10 cellular contexts compared by ENCODE assay signal in genomic region chr5:132445930-132446329, GRCh38. TPM values are rescaled to one million over a fixed set of nuclear protein-coding genes. Genes with fewer than 3 reads are reported as not detected.
A peak's percentile ranks its signal among the peaks of the same experiment; 100 is the strongest.
DNase-seq lines count a peak whose midpoint lies in the region; ATAC-seq, FAIRE-seq and TF ChIP-seq lines count a peak whose summit lies in the region.
"Had no signal": no experiment of that assay in that cellular context is flagged by ENCODE, and none has a peak within 500 bp of the region (broad histone marks: within the 10 kb centered on the region; RNA-seq: fewer than 3 reads in every experiment).

No MANE protein-coding gene starts in this region.

- H3K9me3 ChIP-seq in DND-41 (ENCODE audit: insufficient read depth, low read length, severe bottlenecking) (no peaks in the 10 kb centered on the region), right cardiac atrium (ENCODE audit: control insufficient read depth, low read length) (no peaks in the 10 kb centered on the region), gastrocnemius medialis (no peaks in the 10 kb centered on the region)

- FAIRE-seq in D721Med (lab: Jason Lieb, UNC) (no peak), GM19239 (lab: Jason Lieb, UNC) (no peak)

- ATAC-seq in DND-41 (ENCODE audit: insufficient read depth, low read depth) (no peak), right cardiac atrium (peak; percentile 6 to 50), gastrocnemius medialis (peak in 1 of 2 donors; percentile 32)

- H3K4me3 ChIP-seq in DND-41 (ENCODE audit: low read depth in 1 of 2, low read length in 2 of 2) = no peak overlapping the region
- H3K4me3 ChIP-seq in right cardiac atrium (ENCODE audit: low read length) = no peak overlapping the region
- H3K4me3 ChIP-seq in gastrocnemius medialis = no peak overlapping the region
- H3K4me3 ChIP-seq: smooth muscle cell had no signal

- TF ChIP-seq POLR2A in gastrocnemius medialis (IDR thresholded peaks at IDR 0.05) = no peak

- H3K4me2 ChIP-seq in DND-41 (ENCODE audit: insufficient read depth, low read length) = no peak overlapping the region
- H3K4me2 ChIP-seq: smooth muscle cell had no signal

- peaks cover 98% of the 10 kb centered on the region for H3K79me2 ChIP-seq in DND-41 (ENCODE audit: insufficient read depth, low read length)

- H3K9ac ChIP-seq in DND-41 (ENCODE audit: low read depth, low read length) = no peak overlapping the region

- TF ChIP-seq CTCF in DND-41 (IDR thresholded peaks at IDR 0.05; ENCODE audit: borderline replicate concordance, extremely low read depth, low read length, poor library complexity, severe bottlenecking) = no peak
- TF ChIP-seq CTCF in gastrocnemius medialis (IDR thresholded peaks at IDR 0.05 in 4 of 5, conservative IDR thresholded peaks at IDR 0.05 in 1 of 5) = no peak
- no peak for TF ChIP-seq CTCF in D721Med (IDR thresholded peaks at IDR 0.05; ENCODE audit: insufficient read depth, missing control alignments)

- peaks cover 74% of the 10 kb centered on the region for H4K20me1 ChIP-seq in DND-41 (ENCODE audit: insufficient read depth, low read length)

- intact Hi-C loops in right cardiac atrium (cut with DNase I) = no loop called here
- intact Hi-C loops in gastrocnemius medialis (cut with DNase I; ENCODE audit: low total_unique reads) = loop anchor here (5.0 kb wide), 1 partner anchor 36 kb away; no protein-coding TSS in a partner anchor

- WGBS in right cardiac atrium = 20% methylated on average over 3 of the region's 3 CpGs

- H3K27ac ChIP-seq in DND-41 (ENCODE audit: low read length) = peak overlapping the region; percentile 58
- peak overlapping the region; percentile 79 for H3K27ac ChIP-seq in right cardiac atrium (ENCODE audit: low read length)
- H3K27ac ChIP-seq in gastrocnemius medialis = peak overlapping the region; percentile 47 to 85 (median 66)

- H3K36me3 ChIP-seq in DND-41 (ENCODE audit: insufficient read depth, low read length) = peaks cover 92% of the 10 kb centered on the region
- H3K36me3 ChIP-seq in gastrocnemius medialis = no peaks in the 10 kb centered on the region

- H3K4me1 ChIP-seq in DND-41 (ENCODE audit: insufficient read depth, low read length) = peaks cover 41% of the 10 kb centered on the region
- peaks cover 26% of the 10 kb centered on the region for H3K4me1 ChIP-seq in right cardiac atrium (ENCODE audit: control insufficient read depth, insufficient read depth, low read length)
- peaks cover 36 to 41% of the 10 kb centered on the region in 2 donors for H3K4me1 ChIP-seq in gastrocnemius medialis

- no peak for DNase-seq in DND-41
- DNase-seq in SK-MEL-5 (ENCODE audit: low read depth, low spot score) = peak; percentile 13
- DNase-seq in right cardiac atrium = no peak
- no peak for DNase-seq in gastrocnemius medialis
- no peak for DNase-seq in D721Med (ENCODE audit: insufficient read length, low spot score)
- DNase-seq in NCI-H146 (lab: John Stamatoyannopoulos, UW) = no peak
- no peak for DNase-seq in AG08395 (ENCODE audit: low spot score)
- no peak for DNase-seq in GM19239 (ENCODE audit: insufficient read length, low spot score)
- DNase-seq: NCI-H1694 had no signal

- in situ Hi-C loops in SK-MEL-5 (cut with HindIII; ENCODE audit: low pct_unique_long_range_greater_than_20kb, low sequenced_read_pairs) = no loop called here
- in situ Hi-C loops in gastrocnemius medialis (cut with MboI; ENCODE audit: low sequenced_read_pairs in 4 of 4) = no loop called here

- no peaks in the 10 kb centered on the region for H3K27me3 ChIP-seq in DND-41 (ENCODE audit: insufficient read depth, low read length, poor library complexity)
- H3K27me3 ChIP-seq in right cardiac atrium (ENCODE audit: control insufficient read depth, insufficient read depth) = no peaks in the 10 kb centered on the region
- no peaks in the 10 kb centered on the region for H3K27me3 ChIP-seq in gastrocnemius medialis

- no peak overlapping the region for H2AFZ ChIP-seq in DND-41 (ENCODE audit: low read depth, low read length)

RNA-seq across cellular contexts. Expression of gene IRF1, which starts 44.6 kb away (rescaled TPM):
- total RNA-seq in SK-MEL-5 (2014; rRNA removed; shearing (Covaris generic)) = 1.2 and 1.8 TPM in 2 replicates
- 6.4 and 6.7 TPM in 2 replicates for polyA plus RNA-seq in SK-MEL-5 (2015; cell fraction: cytosol; rRNA removed)
- 4.9 and 5.3 TPM in 2 replicates for polyA plus RNA-seq in SK-MEL-5 (2015; cell fraction: nucleus; rRNA removed)
- total RNA-seq in right cardiac atrium (10 to 100 TPM in 3 of 4 donors, 1 to 10 TPM in 1; 9.4 to 17.9 (median 13.8) TPM), gastrocnemius medialis (10 to 100 TPM in 1 of 4 donors, 1 to 10 TPM in 3; 5.5 to 20.6 (median 8.4) TPM)
- 11.7 TPM for polyA plus RNA-seq in right cardiac atrium
